Comparison of ENCODE assay signal across 8 cellular contexts in the genomic region with DNA sequence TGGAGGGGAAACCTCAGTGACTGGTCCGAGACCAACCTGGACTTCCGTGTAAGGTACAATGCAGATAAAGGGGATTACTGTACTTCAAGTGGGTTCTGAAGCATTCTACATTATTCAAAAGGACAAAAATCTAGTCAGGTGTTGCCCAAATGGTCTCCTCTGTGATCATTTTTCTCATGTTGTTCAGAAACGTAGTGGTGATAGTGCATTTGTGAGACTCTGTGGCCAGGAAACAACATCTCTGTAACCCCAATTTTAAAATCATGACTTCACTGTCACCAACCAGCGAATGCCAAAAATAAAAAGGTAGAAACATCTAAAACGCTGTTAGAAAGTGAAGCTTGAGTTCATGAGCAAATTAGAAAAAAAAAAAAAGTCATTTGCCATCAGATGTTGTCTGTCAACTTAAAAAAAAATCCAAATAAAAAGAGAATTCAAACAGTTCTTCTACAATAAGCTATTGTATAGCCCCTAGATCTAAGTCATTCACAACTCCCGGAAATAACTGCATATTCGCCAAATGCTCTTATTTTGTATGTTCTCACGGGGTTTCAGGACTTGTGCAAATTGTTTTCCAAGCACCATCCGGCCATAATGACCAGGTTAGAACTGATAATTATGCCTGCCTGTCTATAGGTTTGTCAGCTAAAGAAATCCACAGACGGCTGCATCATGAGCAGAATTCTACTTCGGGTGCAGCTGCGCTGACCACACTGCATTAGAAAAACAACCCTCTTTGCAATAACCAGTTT.
A peak's percentile ranks its signal among the peaks of the same experiment; 100 is the strongest.
DNase-seq lines count a peak whose midpoint lies in the region; ATAC-seq and TF ChIP-seq lines count a peak whose summit lies in the region.

No MANE protein-coding gene starts in this region.

- H3K4me1 Mint-ChIP-seq in nephron progenitor cell = peaks cover 58% of the 10 kb centered on the region

- ATAC-seq in GM18861 (IDR thresholded peaks at IDR 0.05; ENCODE audit: unreplicated experiment) = peak; percentile 69
- peak; percentile 70 for ATAC-seq in HG02798 (IDR thresholded peaks at IDR 0.05; ENCODE audit: poor library complexity, unreplicated experiment)

- TF ChIP-seq CTCF in nephron progenitor cell (IDR thresholded peaks at IDR 0.05) = no peak

- peaks cover 10% of the 10 kb centered on the region for H3K36me3 Mint-ChIP-seq in nephron progenitor cell (ENCODE audit: low read depth)

- DNase-seq in T-helper 1 cell (peak in 3 of 5 donors; percentile 21 to 66 (median 25)), nephron progenitor cell (no peak), HuH-7.5 (ENCODE audit: low spot score) (no peak), EL (no peak), NCI-H524 (lab: John Stamatoyannopoulos, UW) (no peak)
- no peak for DNase-seq in stimulated activated CD4-positive, alpha-beta T cell treated with anti-CD3 and anti-CD28 coated beads, Interleukin-15, amount 100 ng/mL, for 24 hours

- no peaks in the 10 kb centered on the region for H3K9me3 Mint-ChIP-seq in nephron progenitor cell

- H3K4me3 Mint-ChIP-seq in nephron progenitor cell = no peak overlapping the region

- peaks cover 3% of the 10 kb centered on the region for H3K27me3 Mint-ChIP-seq in nephron progenitor cell (ENCODE audit: low read depth, poor library complexity)

- H3K27ac Mint-ChIP-seq in nephron progenitor cell = peak overlapping the region; percentile 53

Comparison
In these comparisons a context has a peak if more than half of its experiments do, and no peak if none do; other contexts are left out.
1. DNase-seq: peak in T-helper 1 cell (3 of 5); none in nephron progenitor cell (single experiment), HuH-7.5 (single experiment), EL (single experiment), stimulated activated CD4-positive, alpha-beta T cell treated with anti-CD3 and anti-CD28 coated beads, Interleukin-15, amount 100 ng/mL, for 24 hours (single experiment) and NCI-H524 (0 of 2).